8 cellular contexts compared by ENCODE assay signal in the genomic region with DNA sequence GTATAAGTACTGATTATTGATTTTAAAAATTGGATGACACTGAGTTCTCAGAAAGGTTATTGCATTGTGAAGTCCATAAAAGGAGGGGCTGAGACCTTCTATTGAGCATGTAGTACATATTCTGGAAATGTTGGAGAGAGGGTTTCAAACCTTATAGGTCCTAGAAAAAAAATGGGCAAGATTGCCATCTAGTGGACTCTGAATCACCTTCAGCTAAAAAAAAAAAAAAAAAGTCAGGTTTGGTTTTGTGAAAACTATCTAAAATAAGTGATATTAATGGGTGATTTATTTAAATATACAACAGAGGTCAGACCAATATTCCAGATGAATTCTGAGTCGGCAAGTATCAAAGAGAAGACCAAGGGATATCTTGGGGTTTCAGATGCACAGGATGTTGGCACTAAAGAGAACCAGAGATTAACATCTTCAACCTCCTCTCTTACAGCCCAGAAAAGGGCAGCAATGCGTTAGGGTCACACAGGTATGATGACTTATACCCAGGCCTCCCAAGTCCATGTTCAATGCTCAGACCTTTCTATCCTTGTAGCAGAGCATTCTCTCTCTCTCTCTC.
DNase-seq lines count a peak whose midpoint lies in the region; ATAC-seq and TF ChIP-seq lines count a peak whose summit lies in the region.

No MANE protein-coding gene starts in this region.

- H3K27ac ChIP-seq in breast epithelium (no peak overlapping the region), neural progenitor cell (no peak overlapping the region), aorta (ENCODE audit: low read depth in 1 of 2, low read length in 2 of 2) (no peak overlapping the region), left lung (no peak overlapping the region)
- H3K27ac ChIP-seq in CD8-positive, alpha-beta memory T cell (ENCODE audit: low read depth, low read length) = no peak overlapping the region

- H3K4me1 Mint-ChIP-seq in MCF 10A (ENCODE audit: insufficient read depth, unreplicated experiment) = no peaks in the 10 kb centered on the region
- peaks cover 9% of the 10 kb centered on the region for H3K4me1 Mint-ChIP-seq in brain
- H3K4me1 Mint-ChIP-seq in neural progenitor cell = peaks cover 17% of the 10 kb centered on the region
- H3K4me1 Mint-ChIP-seq in CD8-positive, alpha-beta memory T cell = no peaks in the 10 kb centered on the region

- no peaks in the 10 kb centered on the region for H3K79me2 ChIP-seq in neural progenitor cell (ENCODE audit: low read depth)

- peaks cover 23% of the 10 kb centered on the region for H3F3A ChIP-seq in neural progenitor cell (ENCODE audit: low read depth)

- H3K4me3 Mint-ChIP-seq in MCF 10A (ENCODE audit: unreplicated experiment) = no peak overlapping the region
- no peak overlapping the region for H3K4me3 Mint-ChIP-seq in brain
- H3K4me3 Mint-ChIP-seq in neural progenitor cell = no peak overlapping the region
- H3K4me3 Mint-ChIP-seq in CD8-positive, alpha-beta memory T cell = no peak overlapping the region

- DNase-seq in MCF 10A (ENCODE audit: unreplicated experiment) (peak; percentile 56), breast epithelium (ENCODE audit: low spot score in 2 of 2) (no peak), NCI-H1694 treated with DMSO at 0.1 percent for 48 hours (lab: John Stamatoyannopoulos, UW) (peak; percentile 30), neural progenitor cell (ENCODE audit: low spot score) (peak; percentile 67), aorta (no peak), left lung (no peak)
- DNase-seq in CD8-positive, alpha-beta memory T cell = no peak

- intact Hi-C loops in MCF 10A (cut with micrococcal nuclease) (loop anchor here (1.0 kb wide), 1 partner anchor 690 kb away; no protein-coding TSS in a partner anchor), breast epithelium (cut with DNase I; ENCODE audit: low total_unique reads) (no loop called here), aorta (cut with DNase I) (no loop called here), left lung (cut with DNase I) (no loop called here)

- TF ChIP-seq CTCF in MCF 10A (IDR thresholded peaks at IDR 0.05; ENCODE audit: unreplicated experiment) (peak; percentile 36), breast epithelium (IDR thresholded peaks at IDR 0.05) (no peak), brain (conservative IDR thresholded peaks at IDR 0.05) (peak; percentile 46 to 69), neural progenitor cell (IDR thresholded peaks at IDR 0.05) (peak; percentile 70), left lung (IDR thresholded peaks at IDR 0.05) (peak in 1 of 2 donors; percentile 46)

- H3K36me3 ChIP-seq in breast epithelium (no peaks in the 10 kb centered on the region), neural progenitor cell (no peaks in the 10 kb centered on the region), aorta (ENCODE audit: control insufficient read depth in 1 of 2, insufficient read depth in 2 of 2, low read length in 1 of 2) (no peaks in the 10 kb centered on the region), left lung (no peaks in the 10 kb centered on the region)
- H3K36me3 ChIP-seq in CD8-positive, alpha-beta memory T cell (ENCODE audit: insufficient read depth, low read length) = no peaks in the 10 kb centered on the region

- H3K9me3 ChIP-seq in breast epithelium (no peaks in the 10 kb centered on the region), neural progenitor cell (ENCODE audit: low read depth) (peaks cover under 1% of the 10 kb centered on the region), aorta (ENCODE audit: control insufficient read depth, low read length) (no peaks in the 10 kb centered on the region), left lung (no peaks in the 10 kb centered on the region)
- no peaks in the 10 kb centered on the region for H3K9me3 ChIP-seq in CD8-positive, alpha-beta memory T cell (ENCODE audit: low read length)

- H4K20me1 ChIP-seq in neural progenitor cell (ENCODE audit: low read depth) = no peaks in the 10 kb centered on the region

- H3K9me3 Mint-ChIP-seq in MCF 10A (ENCODE audit: unreplicated experiment) = no peaks in the 10 kb centered on the region
- H3K9me3 Mint-ChIP-seq in brain = peaks cover 0 to 1% (median 0%) of the 10 kb centered on the region in 5 experiments
- H3K9me3 Mint-ChIP-seq in neural progenitor cell = no peaks in the 10 kb centered on the region
- no peaks in the 10 kb centered on the region for H3K9me3 Mint-ChIP-seq in CD8-positive, alpha-beta memory T cell

- CTCF ChIA-PET in MCF 10A (lab: Yijun Ruan, JAX) = interaction anchor here (0.6 to 4.5 kb wide), 53 partner anchors 9 to 1751 kb away, joined by 3 to 41 read pairs (median 4); no protein-coding TSS in a partner anchor
- CTCF ChIA-PET in CD8-positive, alpha-beta memory T cell (lab: Charles Lee) = no interaction called here

- H3K36me3 Mint-ChIP-seq in MCF 10A (ENCODE audit: insufficient read depth, unreplicated experiment) = no peaks in the 10 kb centered on the region
- no peaks in the 10 kb centered on the region for H3K36me3 Mint-ChIP-seq in brain
- H3K36me3 Mint-ChIP-seq in neural progenitor cell = no peaks in the 10 kb centered on the region
- peaks cover 0 to 2% (median 0%) of the 10 kb centered on the region in 3 donors for H3K36me3 Mint-ChIP-seq in CD8-positive, alpha-beta memory T cell

- H3K4me1 ChIP-seq in breast epithelium = no peaks in the 10 kb centered on the region
- H3K4me1 ChIP-seq in neural progenitor cell = peaks cover 8% of the 10 kb centered on the region
- H3K4me1 ChIP-seq in aorta (ENCODE audit: control insufficient read depth in 1 of 2, insufficient read depth in 2 of 2, low read length in 2 of 2) = no peaks in the 10 kb centered on the region
- H3K4me1 ChIP-seq in left lung = no peaks in the 10 kb centered on the region
- H3K4me1 ChIP-seq in CD8-positive, alpha-beta memory T cell (ENCODE audit: insufficient read depth, low read length) = no peaks in the 10 kb centered on the region

- ATAC-seq in aorta (ENCODE audit: low FRiP score) (no peak), left lung (no peak)

- no peak overlapping the region for H3K9ac ChIP-seq in neural progenitor cell

- no peak overlapping the region for H3K27ac Mint-ChIP-seq in MCF 10A (ENCODE audit: low read depth, unreplicated experiment)
- H3K27ac Mint-ChIP-seq in brain = no peak overlapping the region
- no peak overlapping the region for H3K27ac Mint-ChIP-seq in neural progenitor cell
- no peak overlapping the region for H3K27ac Mint-ChIP-seq in CD8-positive, alpha-beta memory T cell

- no peak for TF ChIP-seq POLR2A in breast epithelium (IDR thresholded peaks at IDR 0.05)

- H3K27me3 ChIP-seq in breast epithelium (no peaks in the 10 kb centered on the region), neural progenitor cell (no peaks in the 10 kb centered on the region), aorta (ENCODE audit: control insufficient read depth in 1 of 2, insufficient read depth in 2 of 2, low read length in 1 of 2) (no peaks in the 10 kb centered on the region), left lung (peaks cover 0 to 1% of the 10 kb centered on the region in 2 donors)
- H3K27me3 ChIP-seq in CD8-positive, alpha-beta memory T cell (ENCODE audit: insufficient read depth, low read length, poor library complexity, severe bottlenecking) = no peaks in the 10 kb centered on the region

- no TSS peak for BruUV-seq in MCF 10A (replicated peaks; lab: Mats Ljungman, UMichigan)

- H3K4me3 ChIP-seq in breast epithelium = no peak overlapping the region
- no peak overlapping the region for H3K4me3 ChIP-seq in neural progenitor cell
- no peak overlapping the region for H3K4me3 ChIP-seq in aorta (ENCODE audit: low read length in 2 of 2)
- H3K4me3 ChIP-seq in left lung = no peak overlapping the region
- no peak overlapping the region for H3K4me3 ChIP-seq in CD8-positive, alpha-beta memory T cell (ENCODE audit: low read length)

- H3K4me2 ChIP-seq in neural progenitor cell = no peak overlapping the region

- no peak overlapping the region for H2AFZ ChIP-seq in neural progenitor cell (replicated peaks)

- H3K27me3 Mint-ChIP-seq in MCF 10A (ENCODE audit: insufficient read depth, unreplicated experiment) (no peaks in the 10 kb centered on the region), brain (peaks cover 13% of the 10 kb centered on the region), neural progenitor cell (ENCODE audit: insufficient read depth, low read depth) (peaks cover 2% of the 10 kb centered on the region)
- peaks cover 8 to 13% of the 10 kb centered on the region in 2 donors for H3K27me3 Mint-ChIP-seq in CD8-positive, alpha-beta memory T cell

- POLR2A ChIA-PET in MCF 10A (lab: Yijun Ruan, JAX) = interaction anchor here (0.6 to 1.1 kb wide), 3 partner anchors 699 to 862 kb away, joined by 3 to 4 read pairs (median 3); no protein-coding TSS in a partner anchor
- POLR2A ChIA-PET in CD8-positive, alpha-beta memory T cell (lab: Charles Lee) = interaction anchor here (0.6 kb wide), 1 partner anchor 1070 kb away, joined by 3 read pairs; no protein-coding TSS in a partner anchor

- WGBS in aorta, 2 donors = 48 to 49% methylated on average over 2 of the region's 2 CpGs

Comparison
In these comparisons a context has a peak if more than half of its experiments do, and no peak if none do; other contexts are left out.
1. DNase-seq: peak in MCF 10A (single experiment), NCI-H1694 treated with DMSO at 0.1 percent for 48 hours (single experiment) and neural progenitor cell (single experiment); none in breast epithelium (0 of 2), aorta (0 of 2), left lung (0 of 2) and CD8-positive, alpha-beta memory T cell (0 of 5).
2. CTCF ChIP-seq: peak in MCF 10A (single experiment), brain (2 of 2) and neural progenitor cell (single experiment); none in breast epithelium (0 of 3).